ENCODE assay signal across 21 cellular contexts in the genomic region with DNA sequence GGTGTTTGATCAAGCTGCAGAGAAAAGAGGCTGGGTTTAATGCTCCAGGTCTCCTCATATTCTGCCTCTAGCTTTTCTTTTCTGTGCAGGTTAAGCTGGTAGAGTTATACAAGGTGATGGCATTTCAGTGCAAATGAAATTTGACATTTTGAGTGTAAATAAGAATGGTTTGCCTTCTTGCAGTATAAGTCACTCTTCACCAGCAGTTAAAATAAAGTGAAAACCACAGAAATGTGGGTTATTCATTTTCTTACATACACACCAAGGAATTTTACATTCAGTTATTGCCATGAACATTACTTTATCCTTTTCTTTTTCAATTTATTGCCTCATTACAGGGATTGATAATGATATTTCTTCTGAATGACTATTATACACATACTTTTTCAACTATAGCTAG.
DNase-seq lines count a peak whose midpoint lies in the region; ATAC-seq and TF ChIP-seq lines count a peak whose summit lies in the region.
"Had no signal": no experiment of that assay in that cellular context is flagged by ENCODE, and none has a peak within 500 bp of the region (broad histone marks: within the 10 kb centered on the region; RNA-seq: fewer than 3 reads in every experiment).

No MANE protein-coding gene starts in this region.

- no peak for TF ChIP-seq CTCF in choroid plexus epithelial cell (conservative IDR thresholded peaks at IDR 0.05; ENCODE audit: low read depth, low read length)

- no peak for ATAC-seq in HG02759 (IDR thresholded peaks at IDR 0.05; ENCODE audit: unreplicated experiment)

- H3K4me3 ChIP-seq in choroid plexus epithelial cell (ENCODE audit: low read depth, low read length): no peak overlapping the region

- DNase-seq in AG20443 (ENCODE audit: low spot score): peak; percentile 21
- peak; percentile 16 for DNase-seq in M059J (ENCODE audit: low read depth)
- peak; percentile 4 for DNase-seq in choroid plexus epithelial cell (ENCODE audit: low read depth)
- DNase-seq in putamen (ENCODE audit: low spot score): peak; percentile 70
- DNase-seq in HCEC 1CT: no peak
- DNase-seq in stimulated activated CD4-positive, alpha-beta T cell treated with anti-CD3 and anti-CD28 coated beads, Interleukin-1b, Interleukin-23, amount 100 ng/mL, for 48 hours: no peak
- no peak for DNase-seq in HuH-7.5 (ENCODE audit: low spot score)
- DNase-seq: C1 segment of cervical spinal cord; CD8-positive, alpha-beta memory T cell; DMS53; GOT3; Kasumi-1; NCI-H1105 treated with DMSO at 0.1 percent for 48 hours; NCI-H1694; NCI-H2107; NCI-H510A treated with DMSO at 0.1 percent for 48 hours; NCI-H774; OCI-M1; Right ventricle myocardium superior; SK-N-SH had no signal

Comparison
In these comparisons a context has a peak if more than half of its experiments do, and no peak if none do; other contexts are left out.
1. DNase-seq: peak in AG20443 (single experiment), M059J (single experiment), choroid plexus epithelial cell (single experiment) and putamen (single experiment); none in HCEC 1CT (single experiment), stimulated activated CD4-positive, alpha-beta T cell treated with anti-CD3 and anti-CD28 coated beads, Interleukin-1b, Interleukin-23, amount 100 ng/mL, for 48 hours (single experiment) and HuH-7.5 (single experiment).